11 cellular contexts compared by ENCODE assay signal in genomic region chr11:44351006-44351660, GRCh38. TPM values are rescaled to one million over a fixed set of nuclear protein-coding genes. Genes with fewer than 3 reads are reported as not detected.
DNase-seq lines count a peak whose midpoint lies in the region; ATAC-seq, FAIRE-seq and TF ChIP-seq lines count a peak whose summit lies in the region.
"Had no signal": no experiment of that assay in that cellular context is flagged by ENCODE, and none has a peak within 500 bp of the region (broad histone marks: within the 10 kb centered on the region; RNA-seq: fewer than 3 reads in every experiment).

No MANE protein-coding gene starts in this region.

- TF ChIP-seq RAD21 in GM12878 (IDR thresholded peaks at IDR 0.05; ENCODE audit: insufficient read depth, low read depth, low read length) = no peak

- BruUV-seq in GM12878 (replicated peaks; lab: Mats Ljungman, UMichigan) = no TSS peak

- POLR2A ChIA-PET in GM12878 (lab: Charles Lee) = no interaction called here

- H3K27me3 ChIP-seq in GM12878 (replicated peaks in 1 of 2; ENCODE audit: control insufficient read depth in 2 of 2, insufficient read depth in 2 of 2, low read length in 1 of 2) = no peaks in the 10 kb centered on the region; a peak in 2 of 4 replicates

- no peak for TF ChIP-seq CTCF in GM12878 (IDR thresholded peaks at IDR 0.05 in 2 of 3, conservative IDR thresholded peaks at IDR 0.05 in 1 of 3; ENCODE audit: control insufficient read depth in 2 of 3, extremely low read depth in 1 of 3, insufficient read depth in 1 of 3, low read depth in 3 of 3, low read length in 3 of 3)

- H3K36me3 ChIP-seq in GM12878 (ENCODE audit: control insufficient read depth in 2 of 2, insufficient read depth in 2 of 2, low read length in 1 of 2) = no peaks in the 10 kb centered on the region

- peak overlapping the region; percentile 51 for H2AFZ ChIP-seq in GM12878 (ENCODE audit: control insufficient read depth, low read depth, low read length)

- H3K4me3 ChIP-seq in GM12878 = peak overlapping the region; percentile 10; the same call in 1 of the 2 replicates

- intact Hi-C loops in GM12878 (cut with micrococcal nuclease; ENCODE audit: unreplicated experiment) = no loop called here

- 13% methylated on average over 9 of the region's 9 CpGs for WGBS in GM12878 (ENCODE audit: insufficient coverage, insufficient replicate concordance, low lambda C conversion rate, missing lambda C conversion rate)

- peak overlapping the region; percentile 13 for H3K27ac ChIP-seq in GM12878 (ENCODE audit: control insufficient read depth, insufficient read depth)
- H3K27ac ChIP-seq: KMS-11 had no signal

- H3K4me1 ChIP-seq in GM12878 (ENCODE audit: control insufficient read depth, insufficient read depth, low read length) = peaks cover 15% of the 10 kb centered on the region

- in situ Hi-C loops in GM12878 (cut with MboI) = no loop called here

- no peak overlapping the region for H3K9ac ChIP-seq in GM12878 (ENCODE audit: control insufficient read depth, insufficient read depth, low read length)
- H3K9ac ChIP-seq: KMS-11 had no signal

- ATAC-seq in GM18505 (IDR thresholded peaks at IDR 0.05; ENCODE audit: unreplicated experiment) (peak; percentile 86), GM21423 (IDR thresholded peaks at IDR 0.05; ENCODE audit: unreplicated experiment) (peak; percentile 63), HG03159 (IDR thresholded peaks at IDR 0.05; ENCODE audit: unreplicated experiment) (peak; percentile 96), GM12878 (peak; percentile 97)

- CTCF ChIA-PET in GM12878 (lab: Yijun Ruan, JAX) = no interaction called here

- peak overlapping the region; percentile 56 for H3K4me2 ChIP-seq in GM12878 (ENCODE audit: control insufficient read depth, insufficient read depth)
- H3K4me2 ChIP-seq: KMS-11 had no signal

- H3K9me3 ChIP-seq in GM12878 (replicated peaks; ENCODE audit: control insufficient read depth, insufficient read depth, low read length) = no peaks in the 10 kb centered on the region

- FAIRE-seq in GM12878 (lab: Jason Lieb, UNC) = peak; percentile 83

- no peaks in the 10 kb centered on the region for H3K79me2 ChIP-seq in GM12878 (ENCODE audit: control insufficient read depth, insufficient read depth, low read length)

- TF ChIP-seq EP300 in GM12878 (IDR thresholded peaks at IDR 0.05; ENCODE audit: borderline replicate concordance in 1 of 2, control insufficient read depth in 1 of 2, low read depth in 2 of 2, low read length in 2 of 2) = peak in 1 of 2 experiments; percentile 76; a peak in 1 of 4 replicates

- SMC1A ChIA-PET in GM12878 (lab: Charles Lee; ENCODE audit: uncharacterized antibody, unreplicated experiment) = no interaction called here

- H4K20me1 ChIP-seq in GM12878 (ENCODE audit: control insufficient read depth, insufficient read depth) = no peaks in the 10 kb centered on the region

- peak; percentile 35 for DNase-seq in GM12878 (ENCODE audit: low read depth, low spot score)
- no peak for DNase-seq in COLO668 (lab: John Stamatoyannopoulos, UW; ENCODE audit: unreplicated experiment)
- DNase-seq in NCI-H226 = no peak
- no peak for DNase-seq in LoVo (ENCODE audit: low spot score)
- no peak for DNase-seq in cortex of kidney (lab: John Stamatoyannopoulos, UW)
- DNase-seq: activated T-cell treated with anti-CD3 and anti-CD28 coated beads, Interleukin-2, amount 50 U/mL, for 48 hours had no signal

- RAD21 ChIA-PET in GM12878 (lab: Charles Lee; ENCODE audit: unreplicated experiment) = no interaction called here

- TF ChIP-seq POLR2A in GM18505 (IDR thresholded peaks at IDR 0.05; ENCODE audit: borderline replicate concordance, extremely low read depth, insufficient read depth, insufficient read length) = no peak
- no peak for TF ChIP-seq POLR2A in GM12878 (IDR thresholded peaks at IDR 0.05; ENCODE audit: low read depth, low read length)

TF ChIP-seq in GM12878, 131 proteins besides CTCF, POLR2A, EP300 and RAD21 (continues in another document):
- TF ChIP-seq NBN (IDR thresholded peaks at IDR 0.05) (no peak), WRNIP1 (IDR thresholded peaks at IDR 0.05; ENCODE audit: borderline replicate concordance, low read depth, low read length) (no peak), SPI1 (IDR thresholded peaks at IDR 0.05; ENCODE audit: borderline replicate concordance, insufficient read depth, low read depth, low read length) (peak; percentile 99), CREM (IDR thresholded peaks at IDR 0.05; ENCODE audit: low read depth) (no peak), TCF3 (IDR thresholded peaks at IDR 0.05; ENCODE audit: borderline replicate concordance, insufficient read depth, low read depth, low read length) (no peak), DPF2 (IDR thresholded peaks at IDR 0.05) (peak; percentile 78), ZSCAN29 (IDR thresholded peaks at IDR 0.05) (no peak), IRF4 (IDR thresholded peaks at IDR 0.05; ENCODE audit: low read depth, low read length) (peak; percentile 79), MXI1 (IDR thresholded peaks at IDR 0.05; ENCODE audit: low read depth, low read length) (0 out of 2 replicates have a peak, but pooled peaks have one; percentile 32), MYC (IDR thresholded peaks at IDR 0.05; ENCODE audit: insufficient read depth, insufficient read length, insufficient replicate concordance, low read length, severe bottlenecking) (no peak), BACH1 (IDR thresholded peaks at IDR 0.05; ENCODE audit: borderline replicate concordance) (no peak), MEF2B (IDR thresholded peaks at IDR 0.05; ENCODE audit: partially characterized antibody, poor library complexity, severe bottlenecking) (peak; percentile 22), IKZF2 (IDR thresholded peaks at IDR 0.05) (peak; percentile 39 to 59; a peak in 2 of 4 replicates), POU2F2 (IDR thresholded peaks at IDR 0.05; ENCODE audit: borderline replicate concordance, low read depth, low read length) (peak; percentile 67; the same call in 2 of the 3 replicates), CHD2 (IDR thresholded peaks at IDR 0.05; ENCODE audit: borderline replicate concordance, low read depth, low read length) (no peak), HDAC6 (IDR thresholded peaks at IDR 0.05; ENCODE audit: unreplicated experiment) (no peak), IKZF1 (conservative IDR thresholded peaks at IDR 0.05) (peak; percentile 58)
- TF ChIP-seq, protein P1, sequence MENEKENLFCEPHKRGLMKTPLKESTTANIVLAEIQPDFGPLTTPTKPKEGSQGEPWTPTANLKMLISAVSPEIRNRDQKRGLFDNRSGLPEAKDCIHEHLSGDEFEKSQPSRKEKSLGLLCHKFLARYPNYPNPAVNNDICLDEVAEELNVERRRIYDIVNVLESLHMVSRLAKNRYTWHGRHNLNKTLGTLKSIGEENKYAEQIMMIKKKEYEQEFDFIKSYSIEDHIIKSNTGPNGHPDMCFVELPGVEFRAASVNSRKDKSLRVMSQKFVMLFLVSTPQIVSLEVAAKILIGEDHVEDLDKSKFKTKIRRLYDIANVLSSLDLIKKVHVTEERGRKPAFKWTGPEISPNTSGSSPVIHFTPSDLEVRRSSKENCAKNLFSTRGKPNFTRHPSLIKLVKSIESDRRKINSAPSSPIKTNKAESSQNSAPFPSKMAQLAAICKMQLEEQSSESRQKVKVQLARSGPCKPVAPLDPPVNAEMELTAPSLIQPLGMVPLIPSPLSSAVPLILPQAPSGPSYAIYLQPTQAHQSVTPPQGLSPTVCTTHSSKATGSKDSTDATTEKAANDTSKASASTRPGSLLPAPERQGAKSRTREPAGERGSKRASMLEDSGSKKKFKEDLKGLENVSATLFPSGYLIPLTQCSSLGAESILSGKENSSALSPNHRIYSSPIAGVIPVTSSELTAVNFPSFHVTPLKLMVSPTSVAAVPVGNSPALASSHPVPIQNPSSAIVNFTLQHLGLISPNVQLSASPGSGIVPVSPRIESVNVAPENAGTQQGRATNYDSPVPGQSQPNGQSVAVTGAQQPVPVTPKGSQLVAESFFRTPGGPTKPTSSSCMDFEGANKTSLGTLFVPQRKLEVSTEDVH (IDR thresholded peaks at IDR 0.05; ENCODE audit: low read depth, partially characterized antibody) = no peak
- TF ChIP-seq, protein P2, sequence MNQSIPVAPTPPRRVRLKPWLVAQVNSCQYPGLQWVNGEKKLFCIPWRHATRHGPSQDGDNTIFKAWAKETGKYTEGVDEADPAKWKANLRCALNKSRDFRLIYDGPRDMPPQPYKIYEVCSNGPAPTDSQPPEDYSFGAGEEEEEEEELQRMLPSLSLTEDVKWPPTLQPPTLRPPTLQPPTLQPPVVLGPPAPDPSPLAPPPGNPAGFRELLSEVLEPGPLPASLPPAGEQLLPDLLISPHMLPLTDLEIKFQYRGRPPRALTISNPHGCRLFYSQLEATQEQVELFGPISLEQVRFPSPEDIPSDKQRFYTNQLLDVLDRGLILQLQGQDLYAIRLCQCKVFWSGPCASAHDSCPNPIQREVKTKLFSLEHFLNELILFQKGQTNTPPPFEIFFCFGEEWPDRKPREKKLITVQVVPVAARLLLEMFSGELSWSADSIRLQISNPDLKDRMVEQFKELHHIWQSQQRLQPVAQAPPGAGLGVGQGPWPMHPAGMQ (IDR thresholded peaks at IDR 0.05; ENCODE audit: borderline replicate concordance) = no peak

RNA-seq across cellular contexts. Expression of gene ALX4, which starts 41.2 kb away (rescaled TPM):
- total RNA-seq in GM12878 (2013; cell fraction: nucleolus; rRNA removed) = not detected in 2 replicates
- not detected in 2 replicates for total RNA-seq in GM12878 (2014; rRNA removed)
- not detected in 2 replicates for total RNA-seq in GM12878 (2014; rRNA removed; fragmentation: Illumina TruSeq; extraction: Trizol)
- total RNA-seq in GM12878 (2021) = not detected in 2 replicates
- polyA plus RNA-seq in GM12878 (2011; ENCODE audit: low read depth) = not detected
- polyA plus RNA-seq in GM12878 (2011; rRNA removed) = not detected in 2 replicates
- polyA plus RNA-seq in GM12878 (2011; cell fraction: cytosol; rRNA removed) = not detected in 2 replicates
- polyA plus RNA-seq in GM12878 (2011; cell fraction: nucleus; rRNA removed) = not detected in 2 replicates
- 0.01 TPM in 1 of 2 replicates, not detected in the other for polyA plus RNA-seq in GM12878 (2012)
- polyA plus RNA-seq in GM12878 (2014; fragmentation: Illumina TruSeq; extraction: Trizol) = not detected in 2 replicates
- polyA plus RNA-seq in GM12878 (2014; fragmentation: Nextera tagmentation; extraction: Ambion mirVana) = not detected
- not detected in 2 replicates for polyA plus RNA-seq in GM12878 (2014; rRNA removed)
- polyA plus RNA-seq in GM12878 (2016; fragmentation: Nextera tagmentation; extraction: Ambion mirVana) = not detected
- not detected in 2 replicates for polyA minus RNA-seq in GM12878 (2011; rRNA and poly(A)+ RNA removed)
- not detected in 2 replicates for polyA minus RNA-seq in GM12878 (2011; cell fraction: cytosol; rRNA and poly(A)+ RNA removed)
- polyA minus RNA-seq in GM12878 (2011; cell fraction: nucleus; rRNA and poly(A)+ RNA removed) = not detected in 2 replicates
- total RNA-seq: liver had no signal
- polyA plus RNA-seq: liver had no signal
